17 cellular contexts compared by ENCODE assay signal in the genomic region with DNA sequence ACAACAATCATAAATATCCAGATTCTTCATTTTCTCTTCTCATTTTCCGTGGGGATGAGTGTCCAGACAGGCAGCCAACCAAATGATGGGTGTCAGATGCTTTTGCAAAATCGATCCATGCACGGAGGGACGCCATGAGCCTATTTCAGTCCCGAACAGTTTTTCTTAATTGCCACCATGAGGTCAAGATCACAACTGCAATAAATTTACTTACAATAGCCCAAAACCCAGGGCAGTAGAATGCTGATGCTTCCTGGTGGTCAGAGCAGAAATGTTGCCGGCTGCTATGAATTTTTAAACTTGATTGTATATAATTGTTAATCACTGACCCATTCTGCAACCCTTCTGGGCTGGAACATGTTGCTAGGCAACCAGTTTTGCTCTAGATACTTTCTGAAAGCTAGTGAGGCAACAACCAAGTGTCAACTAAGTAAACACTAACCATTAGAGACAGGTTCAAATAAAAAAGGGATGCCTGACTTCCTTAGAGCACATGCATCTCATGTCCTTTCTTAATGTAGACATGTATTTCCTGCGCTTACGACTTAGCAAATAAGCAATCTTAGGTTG.
DNase-seq lines count a peak whose midpoint lies in the region; ATAC-seq, FAIRE-seq and TF ChIP-seq lines count a peak whose summit lies in the region.
"Had no signal": no experiment of that assay in that cellular context is flagged by ENCODE, and none has a peak within 500 bp of the region (broad histone marks: within the 10 kb centered on the region; RNA-seq: fewer than 3 reads in every experiment).

No MANE protein-coding gene starts in this region.

- peak; percentile 98 for FAIRE-seq in islet of Langerhans (lab: Jason Lieb, UNC)
- FAIRE-seq: frontal cortex had no signal

- H3K4me1 ChIP-seq in heart right ventricle (no peaks in the 10 kb centered on the region), Peyer's patch (no peaks in the 10 kb centered on the region)
- H3K4me1 ChIP-seq: transverse colon had no signal

- H3K27me3 Mint-ChIP-seq in brain: peaks cover 3% of the 10 kb centered on the region

- H3K4me3 ChIP-seq in heart right ventricle (no peak overlapping the region), Peyer's patch (no peak overlapping the region)
- H3K4me3 ChIP-seq: transverse colon had no signal

- H3K27ac ChIP-seq in heart right ventricle: no peak overlapping the region
- peak overlapping the region; percentile 30 for H3K27ac ChIP-seq in temporal lobe (ENCODE audit: low read depth, low read length)
- no peak overlapping the region for H3K27ac ChIP-seq in Peyer's patch
- H3K27ac ChIP-seq: transverse colon had no signal

- no peak for TF ChIP-seq POLR2A in Peyer's patch (IDR thresholded peaks at IDR 0.05)

- DNase-seq in heart right ventricle (no peak), left cardiac atrium (no peak), COLO668 (lab: John Stamatoyannopoulos, UW; ENCODE audit: unreplicated experiment) (no peak), Peyer's patch (no peak)
- DNase-seq in stimulated activated naive CD4-positive, alpha-beta T cell (lab: John Stamatoyannopoulos, UW): no peak
- DNase-seq: activated CD4-positive, alpha-beta T cell treated with anti-CD3 and anti-CD28 coated beads for 4 hours; activated naive CD8-positive, alpha-beta T cell treated with anti-CD3 and anti-CD28 coated beads, Interleukin-2, amount 10 ng/mL, durations not matched to agents 7 days and 5 days; activated T-cell treated with anti-CD3 and anti-CD28 coated beads, Interleukin-2, amount 50 U/mL, for 1 hour; dermis blood vessel endothelial cell; immature natural killer cell; NCI-H524; transverse colon had no signal

- ATAC-seq in heart right ventricle: peak in 1 of 8 donors; percentile 71
- ATAC-seq in left cardiac atrium: no peak

- H3K9me3 ChIP-seq in heart right ventricle: peaks cover 0 to 14% (median 5%) of the 10 kb centered on the region in 11 donors
- no peaks in the 10 kb centered on the region for H3K9me3 ChIP-seq in Peyer's patch
- H3K9me3 ChIP-seq: transverse colon had no signal

- H3K4me3 Mint-ChIP-seq in brain: no peak overlapping the region
- H3K4me3 Mint-ChIP-seq: activated naive CD8-positive, alpha-beta T cell treated with anti-CD3 and anti-CD28 coated beads, Interleukin-2, amount 10 ng/mL, durations not matched to agents 7 days and 5 days; immature natural killer cell; T-helper 2 cell treated with Interferon-gamma antibody and Interleukin-4, amounts not matched to agents 5 μg/mL and 100 μg/mL, for 36 hours had no signal

- TF ChIP-seq CTCF in heart right ventricle (IDR thresholded peaks at IDR 0.05) (peak in 8 of 9 donors; percentile 8 to 36 (median 16)), brain (conservative IDR thresholded peaks at IDR 0.05) (peak; percentile 24 to 39), Peyer's patch (IDR thresholded peaks at IDR 0.05) (no peak)

- H3K27me3 ChIP-seq in heart right ventricle (no peaks in the 10 kb centered on the region), Peyer's patch (no peaks in the 10 kb centered on the region)
- H3K27me3 ChIP-seq: transverse colon had no signal

- peaks cover 37% of the 10 kb centered on the region for H3K36me3 Mint-ChIP-seq in brain
- H3K36me3 Mint-ChIP-seq: immature natural killer cell had no signal

- 77 to 82% methylated on average over 8 of the region's 8 CpGs for WGBS in heart right ventricle, 2 donors

- no peaks in the 10 kb centered on the region for H3K36me3 ChIP-seq in heart right ventricle
- no peaks in the 10 kb centered on the region for H3K36me3 ChIP-seq in Peyer's patch
- H3K36me3 ChIP-seq: transverse colon had no signal

- intact Hi-C loops in heart right ventricle (cut with DNase I): no loop called here
- intact Hi-C loops in left cardiac atrium (cut with DNase I): no loop called here

- H3K9me3 Mint-ChIP-seq in brain: peaks cover 2 to 24% (median 19%) of the 10 kb centered on the region in 5 experiments

- peak overlapping the region in 3 of 5 experiments; percentile 25 to 81 (median 29) for H3K27ac Mint-ChIP-seq in brain
- H3K27ac Mint-ChIP-seq: activated naive CD8-positive, alpha-beta T cell treated with anti-CD3 and anti-CD28 coated beads, Interleukin-2, amount 10 ng/mL, durations not matched to agents 7 days and 5 days; immature natural killer cell; T-helper 2 cell treated with Interferon-gamma antibody and Interleukin-4, amounts not matched to agents 5 μg/mL and 100 μg/mL, for 36 hours had no signal

- peaks cover 23% of the 10 kb centered on the region for H3K4me1 Mint-ChIP-seq in brain
- H3K4me1 Mint-ChIP-seq: activated naive CD8-positive, alpha-beta T cell treated with anti-CD3 and anti-CD28 coated beads, Interleukin-2, amount 10 ng/mL, durations not matched to agents 7 days and 5 days; immature natural killer cell had no signal

Comparison
In these comparisons a context has a peak if more than half of its experiments do, and no peak if none do; other contexts are left out.
1. CTCF ChIP-seq: peak in heart right ventricle (8 of 9) and brain (2 of 2); none in Peyer's patch (0 of 6).